ENCODE assay signal across 1 cellular context in genomic region chr10:90968448-90969086, GRCh38.
TF ChIP-seq lines count a peak whose summit lies in the region.

No MANE protein-coding gene starts in this region.

TF ChIP-seq in WTC11, 78 proteins besides CTCF, POLR2A, EP300 and RAD21 (continued from another document):
- TF ChIP-seq AR (CRISPR knock-in tag; IDR thresholded peaks at IDR 0.05), result no peak
- TF ChIP-seq RELA (CRISPR knock-in tag; IDR thresholded peaks at IDR 0.05; ENCODE audit: borderline replicate concordance), result no peak
